Comparison of ENCODE assay signal across 32 cellular contexts in the genomic region with DNA sequence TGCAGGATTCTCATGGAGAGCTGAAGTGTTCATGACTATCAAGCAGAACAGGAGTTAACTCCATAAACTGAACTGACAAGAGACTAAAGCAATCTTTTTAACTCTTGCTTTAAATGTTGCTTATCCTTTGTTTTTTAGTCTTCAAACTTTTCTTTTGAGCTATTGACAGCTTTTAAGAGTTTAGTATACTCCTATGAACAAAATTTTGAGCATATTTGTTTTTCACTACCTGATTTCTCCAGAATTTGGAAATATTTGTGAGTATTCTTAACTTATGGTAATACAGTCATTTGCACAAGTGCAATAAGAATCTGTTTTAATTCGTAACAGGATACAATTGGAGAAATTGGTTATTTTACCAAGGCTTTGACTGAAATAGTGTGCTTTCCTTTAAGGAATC.
"Had no signal": no experiment of that assay in that cellular context is flagged by ENCODE, and none has a peak within 500 bp of the region (broad histone marks: within the 10 kb centered on the region; RNA-seq: fewer than 3 reads in every experiment).

No MANE protein-coding gene starts in this region.

- H3K27me3 ChIP-seq: brain microvascular endothelial cell, dorsolateral prefrontal cortex, esophagus muscularis mucosa, foreskin keratinocyte, gastrocnemius medialis, heart left ventricle had no signal

- ATAC-seq: activated T-cell treated with anti-CD3 and anti-CD28 coated beads, Interleukin-2, amount 50 U/mL, for 72 hours; foreskin keratinocyte; gastrocnemius medialis; heart left ventricle; T-helper 17 cell; WTC11 had no signal

- H3K27me3 Mint-ChIP-seq: activated CD4-positive, alpha-beta memory T cell treated with anti-CD3 and anti-CD28 coated beads, Interleukin-2, amount 10 ng/mL, durations not matched to agents 7 days and 5 days; activated CD4-positive, alpha-beta T cell treated with anti-CD3 and anti-CD28 coated beads, Interleukin-2, amount 10 ng/mL, durations not matched to agents 7 days and 5 days; activated naive CD8-positive, alpha-beta T cell; activated T-cell treated with anti-CD3 and anti-CD28 coated beads, Interleukin-2, amount 50 U/mL, for 24 hours; central memory CD8-positive, alpha-beta T cell; dendritic cell treated with granulocyte-macrophage colony-stimulating factor and Interleukin-4, amounts not matched to agents 40 ng/mL and 50 ng/mL, for 4 days; T-helper 17 cell had no signal

- DNase-seq: activated CD4-positive, alpha-beta memory T cell treated with anti-CD3 and anti-CD28 coated beads, Interleukin-2, amount 10 ng/mL, durations not matched to agents 7 days and 5 days; activated CD4-positive, alpha-beta T cell treated with anti-CD3 and anti-CD28 coated beads for 1 hour; activated CD4-positive, alpha-beta T cell treated with anti-CD3 and anti-CD28 coated beads for 4 hours; activated CD4-positive, alpha-beta T cell treated with anti-CD3 and anti-CD28 coated beads, Interleukin-2, amount 10 ng/mL, durations not matched to agents 7 days and 5 days; activated CD4-positive, alpha-beta T cell treated with anti-CD3 and anti-CD28 coated beads, Interleukin-2, amount 50 U/mL, for 4 hours; activated CD8-positive, alpha-beta memory T cell treated with anti-CD3 and anti-CD28 coated beads, Interleukin-2, amount 50 U/mL, for 48 hours; activated gamma-delta T cell treated with Interleukin-2 at 50 U/mL for 16 hours; activated naive CD4-positive, alpha-beta T cell treated with anti-CD3 and anti-CD28 coated beads, Interleukin-2, amount 50 U/mL, for 16 hours; activated naive CD4-positive, alpha-beta T cell treated with Interleukin-2 at 50 U/mL for 16 hours; activated T-cell treated with anti-CD3 and anti-CD28 coated beads for 4 hours; activated T-cell treated with anti-CD3 and anti-CD28 coated beads, Interleukin-2, amount 50 U/mL, for 24 hours; activated T-cell treated with anti-CD3 and anti-CD28 coated beads, Interleukin-2, amount 50 U/mL, for 72 hours; amniotic stem cell; anterior cingulate cortex; brain microvascular endothelial cell; dorsolateral prefrontal cortex; effector memory CD4-positive, alpha-beta T cell; foreskin keratinocyte; gastrocnemius medialis; glutamatergic neuron; heart left ventricle; T-helper 1 cell; T-helper 17 cell; T1000 had no signal

- H3K27ac Mint-ChIP-seq: activated CD4-positive, alpha-beta memory T cell treated with anti-CD3 and anti-CD28 coated beads, Interleukin-2, amount 10 ng/mL, durations not matched to agents 7 days and 5 days; activated CD4-positive, alpha-beta T cell treated with anti-CD3 and anti-CD28 coated beads, Interleukin-2, amount 10 ng/mL, durations not matched to agents 7 days and 5 days; activated naive CD8-positive, alpha-beta T cell; activated T-cell treated with anti-CD3 and anti-CD28 coated beads, Interleukin-2, amount 50 U/mL, for 24 hours; activated T-cell treated with anti-CD3 and anti-CD28 coated beads, Interleukin-2, amount 50 U/mL, for 72 hours; dendritic cell treated with granulocyte-macrophage colony-stimulating factor and Interleukin-4, amounts not matched to agents 40 ng/mL and 50 ng/mL, for 4 days; T-helper 17 cell; T-helper 2 cell treated with Interferon-gamma antibody and Interleukin-4, amounts not matched to agents 5 μg/mL and 100 μg/mL, for 36 hours; WTC11 had no signal

- H3K36me3 ChIP-seq: brain microvascular endothelial cell, gastrocnemius medialis had no signal

- H3K9me3 Mint-ChIP-seq: central memory CD8-positive, alpha-beta T cell; dendritic cell treated with granulocyte-macrophage colony-stimulating factor and Interleukin-4, amounts not matched to agents 40 ng/mL and 50 ng/mL, for 4 days had no signal

- H3K9me3 ChIP-seq: esophagus muscularis mucosa, gastrocnemius medialis had no signal

- H3K4me1 ChIP-seq: esophagus muscularis mucosa, foreskin keratinocyte, gastrocnemius medialis had no signal

- H3K4me3 ChIP-seq: coronary artery, dorsolateral prefrontal cortex, esophagus muscularis mucosa, gastrocnemius medialis, heart left ventricle had no signal

- H3K27ac ChIP-seq: brain microvascular endothelial cell, coronary artery, dorsolateral prefrontal cortex, esophagus muscularis mucosa, foreskin keratinocyte, gastrocnemius medialis, heart left ventricle, VCaP had no signal

- H3K4me3 Mint-ChIP-seq: activated CD4-positive, alpha-beta memory T cell treated with anti-CD3 and anti-CD28 coated beads, Interleukin-2, amount 10 ng/mL, durations not matched to agents 7 days and 5 days; activated CD4-positive, alpha-beta T cell treated with anti-CD3 and anti-CD28 coated beads, Interleukin-2, amount 10 ng/mL, durations not matched to agents 7 days and 5 days; activated naive CD8-positive, alpha-beta T cell; activated T-cell treated with anti-CD3 and anti-CD28 coated beads, Interleukin-2, amount 50 U/mL, for 24 hours; activated T-cell treated with anti-CD3 and anti-CD28 coated beads, Interleukin-2, amount 50 U/mL, for 72 hours; central memory CD8-positive, alpha-beta T cell; dendritic cell treated with granulocyte-macrophage colony-stimulating factor and Interleukin-4, amounts not matched to agents 40 ng/mL and 50 ng/mL, for 4 days; T-helper 17 cell; T-helper 2 cell treated with Interferon-gamma antibody and Interleukin-4, amounts not matched to agents 5 μg/mL and 100 μg/mL, for 36 hours; WTC11 had no signal
